ENCODE assay signal across 8 cellular contexts in the genomic region with DNA sequence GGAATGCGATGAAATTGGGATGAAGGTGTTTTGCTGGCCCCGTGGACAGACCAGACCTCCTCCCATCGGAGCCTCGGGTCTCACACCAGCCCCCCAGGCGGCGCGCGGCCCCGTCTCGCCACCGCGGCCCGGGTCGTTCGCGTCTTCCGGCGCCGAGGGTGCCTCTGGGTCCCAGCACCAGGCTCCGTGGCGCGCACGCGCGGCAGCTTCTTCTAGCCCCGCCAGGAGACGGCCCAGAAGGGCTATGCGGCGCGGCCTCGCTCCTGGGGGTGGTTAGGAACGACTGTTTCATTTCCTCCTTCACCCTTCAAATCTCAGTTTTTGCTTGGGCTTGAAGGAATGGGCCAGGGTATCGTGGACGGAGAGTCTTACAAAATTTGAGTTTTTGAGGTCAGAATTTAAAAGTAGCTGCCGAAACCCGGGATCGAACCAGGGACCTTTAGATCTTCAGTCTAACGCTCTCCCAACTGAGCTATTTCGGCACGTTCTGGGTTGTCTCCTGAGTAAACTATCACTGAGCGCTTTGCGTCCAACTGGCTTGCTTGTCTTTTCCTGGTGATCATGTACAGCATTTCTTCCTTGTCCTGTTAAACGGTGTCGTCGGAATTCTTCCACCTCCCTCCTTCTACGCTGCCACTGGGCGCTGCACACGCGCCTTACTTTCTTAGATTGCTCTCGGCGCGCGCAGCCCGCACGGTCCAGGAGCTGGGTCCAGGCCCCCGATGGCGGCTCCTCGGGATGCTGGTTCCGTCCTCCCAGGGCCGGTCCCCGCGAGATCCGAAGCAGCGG. TPM values are rescaled to one million over a fixed set of nuclear protein-coding genes. Genes with fewer than 3 reads are reported as not detected.
A peak's percentile ranks its signal among the peaks of the same experiment; 100 is the strongest.
DNase-seq lines count a peak whose midpoint lies in the region; TF ChIP-seq lines count a peak whose summit lies in the region.

No MANE protein-coding gene starts in this region.

- peak overlapping the region; percentile 57 for H3K9ac ChIP-seq in endodermal cell (ENCODE audit: extremely low read depth, low read length, poor library complexity, severe bottlenecking)

- H3K27me3 ChIP-seq in endodermal cell (ENCODE audit: control insufficient read depth, insufficient read depth, low read length, poor library complexity, severe bottlenecking): no peaks in the 10 kb centered on the region

- peak overlapping the region; percentile 68 for H3K27ac ChIP-seq in endodermal cell (ENCODE audit: low read depth, low read length)

- TF ChIP-seq CTCF in GM20000 (IDR thresholded peaks at IDR 0.05; ENCODE audit: extremely low read depth, missing control alignments) (no peak), endodermal cell (conservative IDR thresholded peaks at IDR 0.05) (no peak)

- H3K4me3 ChIP-seq in endodermal cell (ENCODE audit: low read length): peak overlapping the region; percentile 92

- H3K36me3 Mint-ChIP-seq in endodermal cell (ENCODE audit: low read depth): no peaks in the 10 kb centered on the region

- H3K4me3 Mint-ChIP-seq in endodermal cell: peak overlapping the region; percentile 87

- peaks cover 14% of the 10 kb centered on the region for H3K9me3 ChIP-seq in endodermal cell (ENCODE audit: control insufficient read depth, low read length)

- no peaks in the 10 kb centered on the region for H3K36me3 ChIP-seq in endodermal cell (ENCODE audit: control insufficient read depth, insufficient read depth, low read length)

- H3K27me3 Mint-ChIP-seq in endodermal cell (ENCODE audit: insufficient read depth): peaks cover 9% of the 10 kb centered on the region

- peaks cover 8% of the 10 kb centered on the region for H3K4me1 ChIP-seq in endodermal cell (ENCODE audit: control insufficient read depth, insufficient read depth, low read length)

- H3K9me3 Mint-ChIP-seq in endodermal cell: peaks cover 4% of the 10 kb centered on the region

- DNase-seq in COLO668 (lab: John Stamatoyannopoulos, UW; ENCODE audit: unreplicated experiment) (peak; percentile 100), GM20000 (ENCODE audit: low spot score) (peak; percentile 92), HT-29 (ENCODE audit: low spot score) (peak; percentile 100), NOMO-1 treated with DMSO at 0.1 percent for 48 hours (lab: John Stamatoyannopoulos, UW; ENCODE audit: unreplicated experiment) (peak; percentile 93), endodermal cell (peak; percentile 96), mesenteric fat pad (ENCODE audit: low spot score) (peak; percentile 96)
- peak; percentile 78 for DNase-seq in activated CD8-positive, alpha-beta memory T cell treated with anti-CD3 and anti-CD28 coated beads, Interleukin-2, amount 50 U/mL, for 1 hour (ENCODE audit: extremely low read depth)
- peak; percentile 88 for DNase-seq in stimulated activated CD8-positive, alpha-beta memory T cell treated with anti-CD3 and anti-CD28 coated beads, Interleukin-15, amount 100 ng/mL, for 1 hour (ENCODE audit: low read depth)

- 0 to 1% methylated on average over 10 to 64 of the region's 64 CpGs for WGBS in endodermal cell (ENCODE audit: insufficient coverage in 1 of 2, insufficient read length in 1 of 2), 2 experiments

- peak overlapping the region; percentile 95 for H3K27ac Mint-ChIP-seq in endodermal cell

- H3K4me1 Mint-ChIP-seq in endodermal cell: peaks cover 5% of the 10 kb centered on the region

RNA-seq across cellular contexts. Expression of a gene that starts 46.5 kb away (rescaled TPM):
- total RNA-seq in HT-29 (2014; rRNA removed; shearing (Covaris generic)): 6.4 and 7.5 TPM in 2 replicates
- total RNA-seq in endodermal cell: 10 to 100 TPM; 11.3 to 14.1 TPM
- 17.5 TPM for polyA plus RNA-seq in endodermal cell (2013, experiment 1 of 2)
- 18.5 TPM for polyA plus RNA-seq in endodermal cell (2013, experiment 2 of 2)
- 14.3 TPM for total RNA-seq in mesenteric fat pad

RNA-seq across cellular contexts. Expression of a gene that starts 52.2 kb away (rescaled TPM):
- total RNA-seq in HT-29 (2014; rRNA removed; shearing (Covaris generic)): 4.5 and 4.6 TPM in 2 replicates
- total RNA-seq in endodermal cell (1 to 10 TPM; 6.6 to 6.9 TPM), mesenteric fat pad (15.7 TPM)
- polyA plus RNA-seq in endodermal cell (2013, experiment 1 of 2): 5.3 TPM
- polyA plus RNA-seq in endodermal cell (2013, experiment 2 of 2): 5.4 TPM

Comparison
In these comparisons a context has a peak if more than half of its experiments do, and no peak if none do; other contexts are left out.
1. Peak in every context shown above with its lines: DNase-seq, H3K4me3 ChIP-seq and H3K27ac ChIP-seq.